In the genomic region with DNA sequence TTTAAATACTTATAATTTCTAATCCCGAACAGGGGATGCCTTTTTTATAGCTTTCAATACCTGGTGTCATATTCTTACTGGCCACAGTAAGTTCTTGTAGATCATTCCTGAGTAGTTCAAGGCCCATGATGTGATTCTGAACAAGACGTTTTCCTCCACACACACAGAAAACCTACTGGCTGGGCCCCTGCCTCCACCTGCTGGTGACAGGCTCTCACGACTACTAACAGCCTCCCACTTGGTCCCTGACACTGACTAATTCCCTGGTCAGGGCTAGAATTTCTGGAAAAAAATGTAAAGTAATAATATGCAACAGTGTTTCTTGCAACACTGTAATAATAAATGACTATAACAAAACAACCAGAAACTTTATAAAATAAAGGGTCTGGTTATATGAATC, we compare ENCODE assay signal across 1 cellular context.
TF ChIP-seq lines count a peak whose summit lies in the region.

No MANE protein-coding gene starts in this region.

TF ChIP-seq in GM23338, 12 proteins besides CTCF, POLR2A, EP300 and RAD21 (continued from another document):
- TF ChIP-seq, protein P1, sequence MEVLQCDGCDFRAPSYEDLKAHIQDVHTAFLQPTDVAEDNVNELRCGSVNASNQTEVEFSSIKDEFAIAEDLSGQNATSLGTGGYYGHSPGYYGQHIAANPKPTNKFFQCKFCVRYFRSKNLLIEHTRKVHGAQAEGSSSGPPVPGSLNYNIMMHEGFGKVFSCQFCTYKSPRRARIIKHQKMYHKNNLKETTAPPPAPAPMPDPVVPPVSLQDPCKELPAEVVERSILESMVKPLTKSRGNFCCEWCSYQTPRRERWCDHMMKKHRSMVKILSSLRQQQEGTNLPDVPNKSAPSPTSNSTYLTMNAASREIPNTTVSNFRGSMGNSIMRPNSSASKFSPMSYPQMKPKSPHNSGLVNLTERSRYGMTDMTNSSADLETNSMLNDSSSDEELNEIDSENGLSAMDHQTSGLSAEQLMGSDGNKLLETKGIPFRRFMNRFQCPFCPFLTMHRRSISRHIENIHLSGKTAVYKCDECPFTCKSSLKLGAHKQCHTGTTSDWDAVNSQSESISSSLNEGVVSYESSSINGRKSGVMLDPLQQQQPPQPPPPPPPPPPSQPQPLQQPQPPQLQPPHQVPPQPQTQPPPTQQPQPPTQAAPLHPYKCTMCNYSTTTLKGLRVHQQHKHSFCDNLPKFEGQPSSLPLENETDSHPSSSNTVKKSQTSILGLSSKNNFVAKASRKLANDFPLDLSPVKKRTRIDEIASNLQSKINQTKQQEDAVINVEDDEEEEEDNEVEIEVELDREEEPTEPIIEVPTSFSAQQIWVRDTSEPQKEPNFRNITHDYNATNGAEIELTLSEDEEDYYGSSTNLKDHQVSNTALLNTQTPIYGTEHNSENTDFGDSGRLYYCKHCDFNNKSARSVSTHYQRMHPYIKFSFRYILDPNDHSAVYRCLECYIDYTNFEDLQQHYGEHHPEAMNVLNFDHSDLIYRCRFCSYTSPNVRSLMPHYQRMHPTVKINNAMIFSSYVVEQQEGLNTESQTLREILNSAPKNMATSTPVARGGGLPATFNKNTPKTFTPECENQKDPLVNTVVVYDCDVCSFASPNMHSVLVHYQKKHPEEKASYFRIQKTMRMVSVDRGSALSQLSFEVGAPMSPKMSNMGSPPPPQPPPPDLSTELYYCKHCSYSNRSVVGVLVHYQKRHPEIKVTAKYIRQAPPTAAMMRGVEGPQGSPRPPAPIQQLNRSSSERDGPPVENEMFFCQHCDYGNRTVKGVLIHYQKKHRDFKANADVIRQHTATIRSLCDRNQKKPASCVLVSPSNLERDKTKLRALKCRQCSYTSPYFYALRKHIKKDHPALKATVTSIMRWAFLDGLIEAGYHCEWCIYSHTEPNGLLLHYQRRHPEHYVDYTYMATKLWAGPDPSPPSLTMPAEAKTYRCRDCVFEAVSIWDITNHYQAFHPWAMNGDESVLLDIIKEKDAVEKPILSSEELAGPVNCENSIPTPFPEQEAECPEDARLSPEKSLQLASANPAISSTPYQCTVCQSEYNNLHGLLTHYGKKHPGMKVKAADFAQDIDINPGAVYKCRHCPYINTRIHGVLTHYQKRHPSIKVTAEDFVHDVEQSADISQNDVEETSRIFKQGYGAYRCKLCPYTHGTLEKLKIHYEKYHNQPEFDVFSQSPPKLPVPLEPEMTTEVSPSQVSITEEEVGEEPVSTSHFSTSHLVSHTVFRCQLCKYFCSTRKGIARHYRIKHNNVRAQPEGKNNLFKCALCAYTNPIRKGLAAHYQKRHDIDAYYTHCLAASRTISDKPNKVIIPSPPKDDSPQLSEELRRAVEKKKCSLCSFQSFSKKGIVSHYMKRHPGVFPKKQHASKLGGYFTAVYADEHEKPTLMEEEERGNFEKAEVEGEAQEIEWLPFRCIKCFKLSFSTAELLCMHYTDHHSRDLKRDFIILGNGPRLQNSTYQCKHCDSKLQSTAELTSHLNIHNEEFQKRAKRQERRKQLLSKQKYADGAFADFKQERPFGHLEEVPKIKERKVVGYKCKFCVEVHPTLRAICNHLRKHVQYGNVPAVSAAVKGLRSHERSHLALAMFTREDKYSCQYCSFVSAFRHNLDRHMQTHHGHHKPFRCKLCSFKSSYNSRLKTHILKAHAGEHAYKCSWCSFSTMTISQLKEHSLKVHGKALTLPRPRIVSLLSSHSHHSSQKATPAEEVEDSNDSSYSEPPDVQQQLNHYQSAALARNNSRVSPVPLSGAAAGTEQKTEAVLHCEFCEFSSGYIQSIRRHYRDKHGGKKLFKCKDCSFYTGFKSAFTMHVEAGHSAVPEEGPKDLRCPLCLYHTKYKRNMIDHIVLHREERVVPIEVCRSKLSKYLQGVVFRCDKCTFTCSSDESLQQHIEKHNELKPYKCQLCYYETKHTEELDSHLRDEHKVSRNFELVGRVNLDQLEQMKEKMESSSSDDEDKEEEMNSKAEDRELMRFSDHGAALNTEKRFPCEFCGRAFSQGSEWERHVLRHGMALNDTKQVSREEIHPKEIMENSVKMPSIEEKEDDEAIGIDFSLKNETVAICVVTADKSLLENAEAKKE (CRISPR knock-in tag; IDR thresholded peaks at IDR 0.05), result no peak
TF ChIP-seq in GM23338: peak in this region for 0.
